ENCODE assay signal across 16 cellular contexts in the genomic region with DNA sequence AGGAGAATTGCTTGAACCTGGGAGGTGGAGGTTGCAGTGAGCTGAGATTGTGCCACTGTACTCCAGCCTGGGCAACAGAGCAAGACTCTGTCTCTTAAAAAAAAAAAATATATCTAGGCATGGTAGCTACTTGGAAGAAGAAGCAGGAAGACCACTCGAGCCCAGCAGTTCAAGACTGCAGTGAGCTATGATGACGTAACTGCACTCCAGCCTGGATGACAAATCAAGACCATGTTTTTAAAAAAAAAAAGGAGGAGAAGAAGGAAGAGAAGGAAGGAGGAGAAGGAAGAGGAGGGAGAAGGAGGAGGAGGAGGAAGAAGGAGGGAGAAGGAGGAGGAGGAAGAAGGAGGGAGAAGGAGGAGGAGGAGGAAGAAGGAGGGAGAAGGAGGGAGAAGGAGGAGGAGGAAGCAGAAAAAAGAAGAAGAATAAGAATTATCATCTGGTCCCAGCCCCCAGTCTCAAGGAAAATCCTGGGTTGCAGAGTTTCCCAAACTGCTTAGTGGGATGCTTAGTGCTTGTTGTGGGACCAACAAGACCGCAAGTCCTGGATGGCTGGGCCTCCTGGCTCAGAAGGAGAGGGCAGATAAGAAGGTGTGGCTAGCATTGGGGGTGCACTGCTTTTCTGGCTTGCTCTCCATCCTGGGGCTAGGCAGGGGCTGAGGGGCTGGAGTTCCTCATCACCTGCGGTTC. TPM values are rescaled to one million over a fixed set of nuclear protein-coding genes. Genes with fewer than 3 reads are reported as not detected.
DNase-seq lines count a peak whose midpoint lies in the region; ATAC-seq, FAIRE-seq and TF ChIP-seq lines count a peak whose summit lies in the region.
"Had no signal": no experiment of that assay in that cellular context is flagged by ENCODE, and none has a peak within 500 bp of the region (broad histone marks: within the 10 kb centered on the region; RNA-seq: fewer than 3 reads in every experiment).

No MANE protein-coding gene starts in this region.

- no peak overlapping the region for H3K23ac ChIP-seq in H1 (ENCODE audit: insufficient read length)

- H3K23me2 ChIP-seq in H1 (ENCODE audit: low read depth, low read length) = 0 out of 2 replicates have a peak, but pooled peaks cover 2% of the 10 kb centered on the region

- H3K9me3 Mint-ChIP-seq in natural killer cell treated with Interleukin-12 subunit alpha and Interleukin-12 subunit beta and Interleukin-15 and Interleukin-18, amount 100 ng/mL, for 72 hours = no peaks in the 10 kb centered on the region
- H3K9me3 Mint-ChIP-seq in natural killer cell = no peaks in the 10 kb centered on the region
- H3K9me3 Mint-ChIP-seq: IgD-negative memory B cell had no signal

- no peak overlapping the region for H3K27ac ChIP-seq in H1 (ENCODE audit: low read depth, low read length)
- H3K27ac ChIP-seq: ascending aorta, gastroesophageal sphincter had no signal

- no peak overlapping the region for H2AK5ac ChIP-seq in H1 (ENCODE audit: low read depth, low read length)

- H3K36me3 ChIP-seq in H1 (ENCODE audit: control insufficient read depth in 2 of 4, insufficient read depth in 4 of 4, low read length in 3 of 4) = no peaks in the 10 kb centered on the region
- H3K36me3 ChIP-seq: ascending aorta, gastroesophageal sphincter had no signal

- TF ChIP-seq CTCF in natural killer cell (IDR thresholded peaks at IDR 0.05) = no peak
- TF ChIP-seq CTCF in NB4 (IDR thresholded peaks at IDR 0.05; ENCODE audit: low read depth, low read length) = no peak
- TF ChIP-seq CTCF in H1 (IDR thresholded peaks at IDR 0.05; ENCODE audit: control extremely low read depth in 1 of 3, insufficient read depth in 1 of 3, low read depth in 1 of 3, low read length in 3 of 3) = no peak

- H3K4me3 ChIP-seq in NB4 (ENCODE audit: low read depth, low read length) (no peak overlapping the region), H1 (ENCODE audit: extremely low read depth in 1 of 4, insufficient read depth in 2 of 4, low read depth in 3 of 4, low read length in 4 of 4) (no peak overlapping the region)
- H3K4me3 ChIP-seq: ascending aorta, gastroesophageal sphincter had no signal

- H3K56ac ChIP-seq in H1 (replicated peaks; ENCODE audit: insufficient read length, low read depth, low read length) = no peak overlapping the region

- H4K91ac ChIP-seq in H1 (replicated peaks; ENCODE audit: insufficient read length, low read length) = no peak overlapping the region

- H3K4me3 Mint-ChIP-seq in natural killer cell treated with Interleukin-12 subunit alpha and Interleukin-12 subunit beta and Interleukin-15 and Interleukin-18, amount 100 ng/mL, for 72 hours = peak overlapping the region; percentile 59
- H3K4me3 Mint-ChIP-seq in natural killer cell = no peak overlapping the region

- peak overlapping the region; percentile 11; the same call in 1 of the 2 replicates for H2BK15ac ChIP-seq in H1 (ENCODE audit: low read length)

- ATAC-seq in natural killer cell treated with Interleukin-12 subunit alpha and Interleukin-12 subunit beta and Interleukin-15 and Interleukin-18, amount 100 ng/mL, for 72 hours = no peak
- no peak for ATAC-seq in natural killer cell
- ATAC-seq in GM21381 (IDR thresholded peaks at IDR 0.05; ENCODE audit: unreplicated experiment) = no peak
- no peak for ATAC-seq in GM19035 (IDR thresholded peaks at IDR 0.05; ENCODE audit: unreplicated experiment)
- no peak for ATAC-seq in GM18502 (IDR thresholded peaks at IDR 0.05; ENCODE audit: poor library complexity, unreplicated experiment)
- ATAC-seq: gastroesophageal sphincter had no signal

- TF ChIP-seq RAD21 in H1 (IDR thresholded peaks at IDR 0.05 in 1 of 2, conservative IDR thresholded peaks at IDR 0.05 in 1 of 2; ENCODE audit: low read depth in 2 of 2, low read length in 2 of 2) = no peak

- H2AFZ ChIP-seq in H1 (ENCODE audit: low read length) = no peak overlapping the region

- FAIRE-seq in H1 (lab: Jason Lieb, UNC) = no peak

- intact Hi-C loops in natural killer cell (cut with micrococcal nuclease) = no loop called here

- no peaks in the 10 kb centered on the region for H3K27me3 Mint-ChIP-seq in natural killer cell treated with Interleukin-12 subunit alpha and Interleukin-12 subunit beta and Interleukin-15 and Interleukin-18, amount 100 ng/mL, for 72 hours
- H3K27me3 Mint-ChIP-seq in natural killer cell (ENCODE audit: low read depth in 2 of 2) = no peaks in the 10 kb centered on the region

- POLR2A ChIA-PET in H1 (lab: Charles Lee; ENCODE audit: partially characterized antibody) = interaction anchor here (0.6 to 3.4 kb wide), 3 partner anchors 8 to 267 kb away, joined by 3 to 19 read pairs (median 3); no protein-coding TSS in a partner anchor

- no peak for TF ChIP-seq EP300 in H1 (IDR thresholded peaks at IDR 0.05; ENCODE audit: borderline replicate concordance in 1 of 2, low read depth in 2 of 2, low read length in 2 of 2)

- H3K18ac ChIP-seq in H1 (ENCODE audit: extremely low read depth, low read length) = no peak overlapping the region

- peaks cover 0 to 7% (median under 1%) of the 10 kb centered on the region in 4 experiments; a peak in 2 of 7 replicates for H3K4me1 ChIP-seq in H1 (replicated peaks in 1 of 4; ENCODE audit: control insufficient read depth in 3 of 4, insufficient read depth in 4 of 4, low read length in 3 of 4)
- H3K4me1 ChIP-seq: ascending aorta, gastroesophageal sphincter had no signal

- no peaks in the 10 kb centered on the region for H3K79me1 ChIP-seq in H1 (ENCODE audit: low read depth, low read length)

- H3K9ac ChIP-seq in H1 (replicated peaks in 1 of 4; ENCODE audit: extremely low read depth in 1 of 4, low read depth in 3 of 4, low read length in 3 of 4) = no peak overlapping the region

- H3K9me3 ChIP-seq in H1 (ENCODE audit: insufficient read depth in 2 of 2, low read depth in 1 of 2, low read length in 1 of 2) = no peaks in the 10 kb centered on the region
- H3K9me3 ChIP-seq: ascending aorta, gastroesophageal sphincter had no signal

- no peak overlapping the region for H2BK12ac ChIP-seq in H1 (ENCODE audit: low read depth, low read length)

- no peak overlapping the region for H4K5ac ChIP-seq in H1 (ENCODE audit: insufficient read length, low read depth, low read length)

- peaks cover 36 to 41% of the 10 kb centered on the region in 2 donors for H3K4me1 Mint-ChIP-seq in natural killer cell treated with Interleukin-12 subunit alpha and Interleukin-12 subunit beta and Interleukin-15 and Interleukin-18, amount 100 ng/mL, for 72 hours (ENCODE audit: low read depth in 2 of 2)
- H3K4me1 Mint-ChIP-seq in natural killer cell = peaks cover 20 to 26% of the 10 kb centered on the region in 2 donors

- no peak overlapping the region for H3K4me2 ChIP-seq in H1 (ENCODE audit: insufficient read depth in 1 of 2, low read depth in 2 of 2, low read length in 2 of 2)

- H4K8ac ChIP-seq in H1 (ENCODE audit: extremely low read depth, insufficient read depth, low read length) = no peak overlapping the region

- H3K79me2 ChIP-seq in H1 (ENCODE audit: control insufficient read depth in 1 of 2, insufficient read depth in 2 of 2, low read length in 2 of 2) = no peaks in the 10 kb centered on the region

- H2BK120ac ChIP-seq in H1 (replicated peaks; ENCODE audit: low read depth, low read length) = no peak overlapping the region

- H3K27ac Mint-ChIP-seq in natural killer cell treated with Interleukin-12 subunit alpha and Interleukin-12 subunit beta and Interleukin-15 and Interleukin-18, amount 100 ng/mL, for 72 hours = peak overlapping the region; percentile 82 to 95
- H3K27ac Mint-ChIP-seq in natural killer cell = peak overlapping the region in 1 of 2 donors; percentile 84

- no peaks in the 10 kb centered on the region for H3K36me3 Mint-ChIP-seq in natural killer cell treated with Interleukin-12 subunit alpha and Interleukin-12 subunit beta and Interleukin-15 and Interleukin-18, amount 100 ng/mL, for 72 hours
- H3K36me3 Mint-ChIP-seq in natural killer cell = no peaks in the 10 kb centered on the region
- H3K36me3 Mint-ChIP-seq: IgD-negative memory B cell had no signal

- 61% methylated on average over 4 of the region's 4 CpGs; no CpG with 5 or more reads in 1 of the 2 experiments for WGBS in H1 (ENCODE audit: extremely low coverage in 1 of 2, insufficient coverage in 1 of 2, insufficient read length in 1 of 2, insufficient replicate concordance in 2 of 2, low coverage in 1 of 2, low lambda C conversion rate in 2 of 2, missing lambda C conversion rate in 1 of 2), 2 experiments

- no peak overlapping the region for H2BK5ac ChIP-seq in H1 (ENCODE audit: low read depth, low read length)

- H2BK20ac ChIP-seq in H1 (ENCODE audit: low read length) = no peak overlapping the region

- CTCF ChIA-PET in H1 (lab: Charles Lee; ENCODE audit: partially characterized antibody) = interaction anchor here (0.8 to 1.7 kb wide), 7 partner anchors 8 to 173 kb away, joined by 3 to 8 read pairs (median 4); a partner anchor contains a TSS

- H4K20me1 ChIP-seq in H1 (replicated peaks in 1 of 2; ENCODE audit: control insufficient read depth in 1 of 2, insufficient read depth in 2 of 2, low read length in 2 of 2) = no peaks in the 10 kb centered on the region

- H3K27me3 ChIP-seq in H1 (replicated peaks in 1 of 4; ENCODE audit: control insufficient read depth in 3 of 4, extremely low read depth in 1 of 4, insufficient read depth in 3 of 4, low read length in 3 of 4) = no peaks in the 10 kb centered on the region
- H3K27me3 ChIP-seq: ascending aorta had no signal

- no peak for DNase-seq in natural killer cell treated with Interleukin-12 subunit alpha and Interleukin-12 subunit beta and Interleukin-15 and Interleukin-18, amount 100 ng/mL, for 72 hours (ENCODE audit: low spot score)
- DNase-seq in natural killer cell (no peak), NB4 (ENCODE audit: low read depth) (peak; percentile 74), H1 (ENCODE audit: low read depth in 1 of 2, low spot score in 2 of 2) (no peak)
- DNase-seq: activated effector memory CD4-positive, alpha-beta T cell treated with anti-CD3 and anti-CD28 coated beads, Interleukin-2, amount 50 U/mL, for 16 hours; Calu3; NCI-H1092 treated with DMSO at 0.1 percent for 48 hours; NCI-H526 treated with DMSO at 0.1 percent for 48 hours; SIG-M5 had no signal

- H3K14ac ChIP-seq in H1 (ENCODE audit: insufficient read length) = no peak overlapping the region

- H3K4ac ChIP-seq in H1 (replicated peaks; ENCODE audit: insufficient read length, low read depth, low read length) = no peak overlapping the region

- TF ChIP-seq POLR2A in NB4 (IDR thresholded peaks at IDR 0.05; ENCODE audit: extremely low read depth, insufficient read length) = no peak
- TF ChIP-seq POLR2A in H1 (IDR thresholded peaks at IDR 0.05; ENCODE audit: control extremely low read depth in 1 of 2, low read depth in 2 of 2, low read length in 2 of 2) = no peak

RNA-seq across cellular contexts. Expression of a gene that starts 3.7 kb away (rescaled TPM):
- not detected for total RNA-seq in natural killer cell treated with Interleukin-12 subunit alpha and Interleukin-12 subunit beta and Interleukin-15 and Interleukin-18, amount 100 ng/mL, for 72 hours
- total RNA-seq in natural killer cell = under 1 TPM in 1 of 3 donors, not detected in 2; 0.33 TPM
- total RNA-seq in H1 (2021; fragmentation: NEBNext Ultra II Directional; extraction: Animal tissue kit (Norgen Biotek cat#: 25700)) = not detected in 2 replicates
- 0.13 and 0.14 TPM in 2 replicates for polyA plus RNA-seq in H1 (2011; rRNA removed)
- polyA plus RNA-seq in H1 (2011; cell fraction: cytosol; rRNA removed) = 0.16 TPM
- polyA plus RNA-seq in H1 (2011; cell fraction: nucleus; rRNA removed) = 0.27 TPM
- polyA plus RNA-seq in H1 (2012, experiment 1 of 2) = 0.23 to 0.48 TPM (median 0.27 TPM) in 3 of 4 replicates, not detected in the other
- polyA plus RNA-seq in H1 (2012, experiment 2 of 2) = not detected
- 0.06 TPM for polyA plus RNA-seq in H1 (2013, experiment 1 of 2)
- 0.04 TPM for polyA plus RNA-seq in H1 (2013, experiment 2 of 2)
- polyA minus RNA-seq in H1 (2011; rRNA and poly(A)+ RNA removed) = 0.09 TPM in 1 of 2 replicates, not detected in the other
- not detected for polyA minus RNA-seq in H1 (2011; cell fraction: cytosol; rRNA and poly(A)+ RNA removed)
- polyA minus RNA-seq in H1 (2011; cell fraction: nucleus; rRNA and poly(A)+ RNA removed) = not detected
- total RNA-seq: ascending aorta, Calu3, G401 had no signal
- polyA plus RNA-seq: IgD-negative memory B cell had no signal

RNA-seq across cellular contexts. Expression of a gene that starts 22.8 kb away (rescaled TPM):
- total RNA-seq in natural killer cell treated with Interleukin-12 subunit alpha and Interleukin-12 subunit beta and Interleukin-15 and Interleukin-18, amount 100 ng/mL, for 72 hours = 10 to 100 TPM; 25.4 to 28.9 TPM
- total RNA-seq in natural killer cell = 10 to 100 TPM; 16.6 to 57.3 (median 20.7) TPM
- total RNA-seq in H1 (2021; fragmentation: NEBNext Ultra II Directional; extraction: Animal tissue kit (Norgen Biotek cat#: 25700)) = 0.15 and 0.28 TPM in 2 replicates
- 0.94 and 0.98 TPM in 2 replicates for polyA plus RNA-seq in H1 (2011; rRNA removed)
- 1.00 TPM for polyA plus RNA-seq in H1 (2011; cell fraction: cytosol; rRNA removed)
- 0.87 TPM for polyA plus RNA-seq in H1 (2011; cell fraction: nucleus; rRNA removed)
- 0.64 to 1.4 TPM (median 0.87 TPM) in 4 replicates for polyA plus RNA-seq in H1 (2012, experiment 1 of 2)
- 0.42 TPM for polyA plus RNA-seq in H1 (2012, experiment 2 of 2)
- polyA plus RNA-seq in H1 (2013, experiment 1 of 2) = 0.20 TPM
- 0.52 TPM for polyA plus RNA-seq in H1 (2013, experiment 2 of 2)
- polyA minus RNA-seq in H1 (2011; rRNA and poly(A)+ RNA removed) = 0.59 and 0.69 TPM in 2 replicates
- not detected for polyA minus RNA-seq in H1 (2011; cell fraction: cytosol; rRNA and poly(A)+ RNA removed)
- polyA minus RNA-seq in H1 (2011; cell fraction: nucleus; rRNA and poly(A)+ RNA removed) = 0.60 TPM
- total RNA-seq: ascending aorta, Calu3, G401 had no signal
- polyA plus RNA-seq: IgD-negative memory B cell had no signal

RNA-seq across cellular contexts. Expression of a gene that starts 44.6 kb away (rescaled TPM):
- total RNA-seq in natural killer cell treated with Interleukin-12 subunit alpha and Interleukin-12 subunit beta and Interleukin-15 and Interleukin-18, amount 100 ng/mL, for 72 hours = 10 to 100 TPM; 33.7 to 65.3 TPM
- total RNA-seq in natural killer cell = 10 to 100 TPM; 23.6 to 34.3 (median 29.7) TPM
- total RNA-seq in H1 (2021; fragmentation: NEBNext Ultra II Directional; extraction: Animal tissue kit (Norgen Biotek cat#: 25700)) = 50.2 and 50.3 TPM in 2 replicates
- 60.4 and 88.4 TPM in 2 replicates for polyA plus RNA-seq in H1 (2011; rRNA removed)
- 55.3 TPM for polyA plus RNA-seq in H1 (2011; cell fraction: cytosol; rRNA removed)
- polyA plus RNA-seq in H1 (2011; cell fraction: nucleus; rRNA removed) = 166 TPM
- 25.0 to 47.4 TPM (median 43.4 TPM) in 4 replicates for polyA plus RNA-seq in H1 (2012, experiment 1 of 2)
- polyA plus RNA-seq in H1 (2012, experiment 2 of 2) = 48.3 TPM
- 31.0 TPM for polyA plus RNA-seq in H1 (2013, experiment 1 of 2)
- 28.8 TPM for polyA plus RNA-seq in H1 (2013, experiment 2 of 2)
- polyA minus RNA-seq in H1 (2011; rRNA and poly(A)+ RNA removed) = 31.8 and 43.0 TPM in 2 replicates
- polyA minus RNA-seq in H1 (2011; cell fraction: cytosol; rRNA and poly(A)+ RNA removed) = 29.9 TPM
- polyA minus RNA-seq in H1 (2011; cell fraction: nucleus; rRNA and poly(A)+ RNA removed) = 42.7 TPM

Comparison
In these comparisons a context has a peak if more than half of its experiments do, and no peak if none do; other contexts are left out.
1. RNA of a gene that starts 22.8 kb away (total RNA-seq): 25.4 to 28.9 TPM in natural killer cell treated with Interleukin-12 subunit alpha and Interleukin-12 subunit beta and Interleukin-15 and Interleukin-18, amount 100 ng/mL, for 72 hours and 16.6 to 57.3 TPM in natural killer cell; 0.15 to 0.28 TPM in H1; every median in the first group is over 10 times any median in the second.